Comparison of ENCODE assay signal across 8 cellular contexts in genomic region chr4:183506389-183506735, GRCh38. TPM values are rescaled to one million over a fixed set of nuclear protein-coding genes. Genes with fewer than 3 reads are reported as not detected.
A peak's percentile ranks its signal among the peaks of the same experiment; 100 is the strongest.
DNase-seq lines count a peak whose midpoint lies in the region; TF ChIP-seq lines count a peak whose summit lies in the region.

No MANE protein-coding gene starts in this region.

- H3K27me3 ChIP-seq in WERI-Rb-1 (ENCODE audit: insufficient read depth, low read depth, severe bottlenecking) = no peaks in the 10 kb centered on the region
- H3K27me3 ChIP-seq in sigmoid colon = no peaks in the 10 kb centered on the region

- H3K4me3 ChIP-seq in GM12875 (ENCODE audit: low read depth, low read length) (peak overlapping the region; percentile 96), WERI-Rb-1 (ENCODE audit: low read depth, low read length) (peak overlapping the region; percentile 64), fibroblast of villous mesenchyme (ENCODE audit: low read depth, low read length) (peak overlapping the region; percentile 94), sigmoid colon (peak overlapping the region; percentile 73 to 96 (median 92))

- H3K27ac ChIP-seq in WERI-Rb-1 (peak overlapping the region; percentile 88), sigmoid colon (peak overlapping the region; percentile 96 to 98 (median 97))

- intact Hi-C loops in sigmoid colon (cut with DNase I) = loop anchor here (1.0 to 10.0 kb wide), 4 partner anchors 62 to 1638 kb away; partner anchors contain the start of genes CDKN2AIP, DCTD, IRF2 and SLC25A4

- H3K4me1 ChIP-seq in sigmoid colon = peaks cover 0 to 19% (median 14%) of the 10 kb centered on the region in 4 donors

- H3K36me3 ChIP-seq in WERI-Rb-1 (no peaks in the 10 kb centered on the region; the same call in none of the 2 replicates), sigmoid colon (peaks cover 0 to 13% (median 8%) of the 10 kb centered on the region in 4 donors)

- TF ChIP-seq EP300 in sigmoid colon (IDR thresholded peaks at IDR 0.05) = no peak

- no peak for TF ChIP-seq POLR2A in sigmoid colon (IDR thresholded peaks at IDR 0.05)

- 1% methylated on average over 14 of the region's 14 CpGs for WGBS in sigmoid colon, 2 donors

- H3K9me3 ChIP-seq in WERI-Rb-1 (ENCODE audit: severe bottlenecking) = no peaks in the 10 kb centered on the region
- no peaks in the 10 kb centered on the region for H3K9me3 ChIP-seq in sigmoid colon

- DNase-seq in WERI-Rb-1 (no peak), fibroblast of villous mesenchyme (ENCODE audit: low read depth) (no peak), sigmoid colon (no peak), midbrain (lab: John Stamatoyannopoulos, UW) (no peak), NCI-H1048 (lab: John Stamatoyannopoulos, UW) (no peak), inferior parietal cortex (ENCODE audit: extremely low spot score) (no peak)
- no peak for DNase-seq in activated effector memory CD4-positive, alpha-beta T cell treated with Interleukin-2 at 50 U/mL for 16 hours

- TF ChIP-seq CTCF in GM12875 (IDR thresholded peaks at IDR 0.05; ENCODE audit: borderline replicate concordance, insufficient read depth, low read depth, low read length) (no peak), WERI-Rb-1 (IDR thresholded peaks at IDR 0.05; ENCODE audit: low read depth, low read length) (no peak), fibroblast of villous mesenchyme (IDR thresholded peaks at IDR 0.05; ENCODE audit: insufficient read depth, low read depth, low read length) (no peak), sigmoid colon (IDR thresholded peaks at IDR 0.05) (no peak)

RNA-seq across cellular contexts. Expression of gene ING2, which starts 1.5 kb away (rescaled TPM):
- 6.1 and 8.6 TPM in 2 replicates for total RNA-seq in fibroblast of villous mesenchyme
- 10 to 100 TPM in 1 of 4 donors, 1 to 10 TPM in 3; 8.6 to 13.3 (median 9.3) TPM for total RNA-seq in sigmoid colon
- polyA plus RNA-seq in sigmoid colon = 10 to 100 TPM; 11.1 to 29.8 (median 27.6) TPM
